Comparison of ENCODE assay signal across 31 cellular contexts in the genomic region with DNA sequence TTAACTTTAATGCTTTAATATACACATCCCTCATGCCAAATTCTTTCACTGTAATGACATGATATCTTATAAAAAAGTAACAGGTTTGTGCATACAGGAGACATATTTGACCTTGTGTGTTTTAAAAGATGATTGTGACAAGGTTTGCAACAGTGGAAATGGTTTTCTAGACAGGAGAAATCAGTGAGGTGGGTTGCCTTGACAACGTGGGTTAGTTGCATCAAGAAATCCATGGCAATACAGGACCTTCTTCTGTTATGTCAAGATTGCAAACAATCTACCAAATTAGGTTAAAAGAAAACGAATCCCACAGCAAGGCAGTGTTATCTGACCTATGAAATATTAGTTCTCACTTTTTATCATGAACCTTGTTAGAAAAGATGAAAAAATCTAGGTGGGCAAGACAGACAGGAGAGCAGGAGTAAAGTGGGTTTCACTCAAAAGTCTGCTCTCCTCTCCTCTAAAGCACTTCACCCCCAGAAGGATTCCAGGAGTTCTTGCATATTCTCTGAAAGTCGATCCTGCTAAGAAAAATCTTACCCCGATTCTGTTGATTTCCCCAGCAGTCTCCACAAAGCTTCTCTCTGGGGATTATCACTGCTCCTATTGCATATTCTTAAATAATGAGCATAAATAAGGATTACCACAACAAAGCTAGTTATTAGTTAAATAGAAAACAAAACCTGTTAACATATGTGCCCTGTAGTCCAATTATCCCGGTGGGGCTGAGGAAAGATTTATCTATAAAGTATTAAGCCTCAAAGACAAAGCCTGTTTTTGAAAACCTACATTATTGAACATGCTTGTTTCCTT.
DNase-seq lines count a peak whose midpoint lies in the region; ATAC-seq and TF ChIP-seq lines count a peak whose summit lies in the region.
"Had no signal": no experiment of that assay in that cellular context is flagged by ENCODE, and none has a peak within 500 bp of the region (broad histone marks: within the 10 kb centered on the region; RNA-seq: fewer than 3 reads in every experiment).

No MANE protein-coding gene starts in this region.

- ATAC-seq in SK-N-SH treated with all-trans-retinoic acid at 6 μM for 48 hours (no peak), HG03135 (IDR thresholded peaks at IDR 0.05; ENCODE audit: unreplicated experiment) (no peak), HG02763 (IDR thresholded peaks at IDR 0.05; ENCODE audit: unreplicated experiment) (no peak)
- no peak for ATAC-seq in stimulated activated memory B cell treated with anti-CD40 and anti-IgM and Interleukin-4, amounts not matched to agents 10 μg/mL and 1 μg/mL and 100 μg/mL, for 72 hours
- ATAC-seq: activated T-cell treated with anti-CD3 and anti-CD28 coated beads, Interleukin-2, amount 50 U/mL, for 72 hours; GM12878; psoas muscle; T-cell had no signal

- H2AFZ ChIP-seq in SK-N-SH (ENCODE audit: low read depth) = no peak overlapping the region
- H2AFZ ChIP-seq in OCI-LY7 (ENCODE audit: low read length) = peak overlapping the region; percentile 2; the same call in 1 of the 2 replicates

- no peak for TF ChIP-seq EP300 in SK-N-SH (IDR thresholded peaks at IDR 0.05; ENCODE audit: borderline replicate concordance in 1 of 2, low read depth in 1 of 2, low read length in 1 of 2)

- no peaks in the 10 kb centered on the region; the same call in 1 of the 2 replicates for H3K27me3 ChIP-seq in SK-N-SH (ENCODE audit: insufficient read depth)
- no peaks in the 10 kb centered on the region for H3K27me3 ChIP-seq in iPS-18a (ENCODE audit: control insufficient read depth, insufficient read depth, low read length)
- H3K27me3 ChIP-seq: sigmoid colon, SJCRH30, thyroid gland, vagina had no signal

- H3K4me3 ChIP-seq in SK-N-SH (ENCODE audit: low read depth in 2 of 2, low read length in 1 of 2) (no peak overlapping the region), OCI-LY7 (ENCODE audit: low read depth, low read length, poor library complexity, severe bottlenecking) (no peak overlapping the region), iPS-18a (ENCODE audit: low read length) (no peak overlapping the region)
- H3K4me3 ChIP-seq: GM12878, psoas muscle, sigmoid colon, SJCRH30, thyroid gland, vagina had no signal

- H3K27ac ChIP-seq in SK-N-SH (ENCODE audit: low read depth in 2 of 2, low read length in 1 of 2) = no peak overlapping the region
- no peak overlapping the region for H3K27ac ChIP-seq in OCI-LY7 (ENCODE audit: low read depth, low read length, poor library complexity, severe bottlenecking)
- no peak overlapping the region for H3K27ac ChIP-seq in iPS-18a (ENCODE audit: low read length)
- H3K27ac ChIP-seq: psoas muscle, sigmoid colon, SJCRH30, thyroid gland, vagina had no signal

- H3K4me2 ChIP-seq in SK-N-SH (peak overlapping the region; percentile 62; the same call in 1 of the 2 replicates), OCI-LY7 (ENCODE audit: low read length) (no peak overlapping the region)

- TF ChIP-seq RAD21 in SK-N-SH (IDR thresholded peaks at IDR 0.05; ENCODE audit: low read length) = no peak

- H3K4me1 ChIP-seq in SK-N-SH (ENCODE audit: control insufficient read depth in 1 of 2, insufficient read depth in 2 of 2, low read depth in 1 of 2, low read length in 1 of 2) (no peaks in the 10 kb centered on the region), OCI-LY7 (ENCODE audit: insufficient read depth, low read length, poor library complexity, severe bottlenecking) (peaks cover 18% of the 10 kb centered on the region), iPS-18a (ENCODE audit: control insufficient read depth, low read depth, low read length) (peaks cover 23% of the 10 kb centered on the region)
- H3K4me1 ChIP-seq: psoas muscle, sigmoid colon, SJCRH30, thyroid gland, vagina had no signal

- peaks cover 10% of the 10 kb centered on the region for H3K9me3 Mint-ChIP-seq in stimulated activated memory B cell treated with anti-CD40 and anti-IgM and Interleukin-4, amounts not matched to agents 10 μg/mL and 1 μg/mL and 100 μg/mL, for 72 hours
- H3K9me3 Mint-ChIP-seq: central memory CD8-positive, alpha-beta T cell; mesothelial cell of epicardium had no signal

- H3K4me1 Mint-ChIP-seq in stimulated activated memory B cell treated with anti-CD40 and anti-IgM and Interleukin-4, amounts not matched to agents 10 μg/mL and 1 μg/mL and 100 μg/mL, for 72 hours = peaks cover 68% of the 10 kb centered on the region
- H3K4me1 Mint-ChIP-seq: central memory CD8-positive, alpha-beta T cell; mesothelial cell of epicardium had no signal

- no TSS peak for BruUV-seq in OCI-LY7 (replicated peaks; lab: Mats Ljungman, UMichigan)

- POLR2A ChIA-PET in SK-N-SH (lab: Yijun Ruan, JAX) (no interaction called here), OCI-LY7 (lab: Charles Lee) (interaction anchor here (0.7 to 2.5 kb wide), 7 partner anchors 12 to 113 kb away, joined by 3 to 7 read pairs (median 3); no protein-coding TSS in a partner anchor)

- WGBS in SK-N-SH (ENCODE audit: low lambda C conversion rate) = 3% methylated on average over 5 of the region's 5 CpGs

- CTCF ChIA-PET in SK-N-SH (lab: Yijun Ruan, JAX) (interaction anchor here (1.0 to 2.0 kb wide), 2 partner anchors 10 to 11 kb away, joined by 5 to 14 read pairs; no protein-coding TSS in a partner anchor), OCI-LY7 (lab: Charles Lee; ENCODE audit: unreplicated experiment) (no interaction called here)

- H3K9ac ChIP-seq in SK-N-SH (no peak overlapping the region), iPS-18a (ENCODE audit: low read length) (peak overlapping the region; percentile 21)

- H3K36me3 Mint-ChIP-seq in stimulated activated memory B cell treated with anti-CD40 and anti-IgM and Interleukin-4, amounts not matched to agents 10 μg/mL and 1 μg/mL and 100 μg/mL, for 72 hours = peaks cover 42% of the 10 kb centered on the region
- H3K36me3 Mint-ChIP-seq: mesothelial cell of epicardium had no signal

- H3K4me3 Mint-ChIP-seq in stimulated activated memory B cell treated with anti-CD40 and anti-IgM and Interleukin-4, amounts not matched to agents 10 μg/mL and 1 μg/mL and 100 μg/mL, for 72 hours = peak overlapping the region; percentile 57
- H3K4me3 Mint-ChIP-seq: activated T-cell treated with anti-CD3 and anti-CD28 coated beads, Interleukin-2, amount 50 U/mL, for 72 hours; CD4-positive, alpha-beta T cell; central memory CD8-positive, alpha-beta T cell; dendritic cell treated with granulocyte-macrophage colony-stimulating factor and Interleukin-4, amounts not matched to agents 40 ng/mL and 50 ng/mL, for 4 days; mesothelial cell of epicardium; T-cell had no signal

- no peaks in the 10 kb centered on the region for H3K79me2 ChIP-seq in SK-N-SH (ENCODE audit: insufficient read depth)
- no peaks in the 10 kb centered on the region for H3K79me2 ChIP-seq in OCI-LY7 (ENCODE audit: insufficient read depth, low read depth, low read length)

- DNase-seq in SK-N-SH = no peak
- DNase-seq in OCI-LY7 (ENCODE audit: low spot score) = no peak
- DNase-seq in NCI-H1694 treated with DMSO at 0.1 percent for 48 hours (lab: John Stamatoyannopoulos, UW) = no peak
- DNase-seq: activated CD4-positive, alpha-beta T cell treated with anti-CD3 and anti-CD28 coated beads, Interleukin-2, amount 50 U/mL, for 4 hours; activated CD4-positive, CD25-positive, alpha-beta regulatory T cell; activated naive CD4-positive, alpha-beta T cell treated with Interleukin-2 at 50 U/mL for 16 hours; activated T-cell treated with anti-CD3 and anti-CD28 coated beads, Interleukin-2, amount 50 U/mL, for 72 hours; CD4-positive, alpha-beta T cell; DMS 273 treated with DMSO at 0.1 percent for 48 hours; EL; NCI-H1092; NCI-H1930; NCI-H69; psoas muscle; RPMI8226; sigmoid colon; SJCRH30; stimulated activated CD4-positive, alpha-beta T cell treated with anti-CD3 and anti-CD28 coated beads, Interleukin-12 subunit alpha, Interleukin-12 subunit beta, amount 100 ng/mL, for 4 hours; stimulated activated CD4-positive, alpha-beta T cell treated with anti-CD3 and anti-CD28 coated beads, Interleukin-2, amount 100 ng/mL, for 48 hours; T-cell; thyroid gland had no signal

- TF ChIP-seq CTCF in SK-N-SH (IDR thresholded peaks at IDR 0.05) (no peak), OCI-LY7 (conservative IDR thresholded peaks at IDR 0.05; ENCODE audit: low read length) (no peak)

- no peaks in the 10 kb centered on the region for H3K9me2 ChIP-seq in SK-N-SH
- H3K9me2 ChIP-seq in OCI-LY7 (ENCODE audit: insufficient read depth, low read length) = no peaks in the 10 kb centered on the region

- no peaks in the 10 kb centered on the region for H4K20me1 ChIP-seq in SK-N-SH (ENCODE audit: insufficient read depth)
- H4K20me1 ChIP-seq in OCI-LY7 (ENCODE audit: insufficient read depth, low read length) = no peaks in the 10 kb centered on the region

- intact Hi-C loops in OCI-LY7 (cut with micrococcal nuclease; ENCODE audit: unreplicated experiment) = no loop called here

- H3F3A ChIP-seq in SK-N-SH (replicated peaks; ENCODE audit: insufficient read depth) = no peaks in the 10 kb centered on the region

- H3K36me3 ChIP-seq in SK-N-SH (replicated peaks in 1 of 2; ENCODE audit: control insufficient read depth in 1 of 2, insufficient read depth in 2 of 2, low read length in 1 of 2) (no peaks in the 10 kb centered on the region), OCI-LY7 (ENCODE audit: insufficient read depth, low read length) (peaks cover 4% of the 10 kb centered on the region; the same call in 1 of the 2 replicates), iPS-18a (ENCODE audit: control insufficient read depth, low read depth, low read length) (no peaks in the 10 kb centered on the region)
- H3K36me3 ChIP-seq: sigmoid colon, SJCRH30, thyroid gland, vagina had no signal

- H3K27ac Mint-ChIP-seq in stimulated activated memory B cell treated with anti-CD40 and anti-IgM and Interleukin-4, amounts not matched to agents 10 μg/mL and 1 μg/mL and 100 μg/mL, for 72 hours = peak overlapping the region; percentile 84
- H3K27ac Mint-ChIP-seq: activated T-cell treated with anti-CD3 and anti-CD28 coated beads, Interleukin-2, amount 50 U/mL, for 72 hours; CD4-positive, alpha-beta T cell; dendritic cell treated with granulocyte-macrophage colony-stimulating factor and Interleukin-4, amounts not matched to agents 40 ng/mL and 50 ng/mL, for 4 days; mesothelial cell of epicardium had no signal

- H3K9me3 ChIP-seq in SK-N-SH (no peaks in the 10 kb centered on the region), OCI-LY7 (ENCODE audit: low read length) (peaks cover 12% of the 10 kb centered on the region; the same call in 1 of the 2 replicates), iPS-18a (ENCODE audit: control insufficient read depth, low read depth, low read length) (no peaks in the 10 kb centered on the region)
- H3K9me3 ChIP-seq: sigmoid colon, SJCRH30, thyroid gland, vagina had no signal

- H3K27me3 Mint-ChIP-seq in stimulated activated memory B cell treated with anti-CD40 and anti-IgM and Interleukin-4, amounts not matched to agents 10 μg/mL and 1 μg/mL and 100 μg/mL, for 72 hours = no peaks in the 10 kb centered on the region
- H3K27me3 Mint-ChIP-seq: CD4-positive, alpha-beta T cell; dendritic cell treated with granulocyte-macrophage colony-stimulating factor and Interleukin-4, amounts not matched to agents 40 ng/mL and 50 ng/mL, for 4 days; T-cell had no signal

TF ChIP-seq in SK-N-SH, 30 proteins besides CTCF, POLR2A, EP300 and RAD21 (continues in another document):
- TF ChIP-seq FOXJ3 (CRISPR knock-in tag; IDR thresholded peaks at IDR 0.05) = no peak

TF ChIP-seq in SK-N-SH treated with all-trans-retinoic acid at 6 μM for 48 hours, 23 proteins besides CTCF, POLR2A, EP300 and RAD21:
- TF ChIP-seq ISL1 (CRISPR knock-in tag; IDR thresholded peaks at IDR 0.05) (no peak), ZNF70 (CRISPR knock-in tag; IDR thresholded peaks at IDR 0.05) (no peak), SNAI2 (CRISPR knock-in tag; IDR thresholded peaks at IDR 0.05) (no peak)
